In the genomic region with DNA sequence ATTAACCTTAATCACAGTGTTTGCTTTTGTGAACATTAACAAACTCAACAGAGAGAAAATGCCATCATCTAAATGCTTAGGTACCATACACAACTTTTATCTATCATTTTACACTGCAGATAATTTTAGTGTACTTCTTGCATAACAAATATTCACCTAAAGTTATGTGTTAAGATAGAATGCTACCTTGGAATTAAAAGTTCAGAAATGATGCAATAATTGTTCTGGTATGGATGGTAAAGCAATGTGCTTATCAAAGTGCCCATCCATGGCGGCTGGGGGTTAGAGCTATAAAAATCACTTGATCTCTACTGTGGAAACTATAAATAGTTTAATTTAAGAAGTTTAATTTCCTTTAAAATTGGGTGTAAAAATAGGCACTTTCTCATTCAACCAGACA, we compare ENCODE assay signal across 24 cellular contexts. TPM values are rescaled to one million over a fixed set of nuclear protein-coding genes. Genes with fewer than 3 reads are reported as not detected.
DNase-seq lines count a peak whose midpoint lies in the region; ATAC-seq, FAIRE-seq and TF ChIP-seq lines count a peak whose summit lies in the region.
"Had no signal": no experiment of that assay in that cellular context is flagged by ENCODE, and none has a peak within 500 bp of the region (broad histone marks: within the 10 kb centered on the region; RNA-seq: fewer than 3 reads in every experiment).

No MANE protein-coding gene starts in this region.

- no peaks in the 10 kb centered on the region for H3K27me3 Mint-ChIP-seq in activated T-cell treated with anti-CD3 and anti-CD28 coated beads, Interleukin-2, amount 50 U/mL, for 24 hours
- H3K27me3 Mint-ChIP-seq in activated T-cell treated with anti-CD3 and anti-CD28 coated beads, Interleukin-2, amount 50 U/mL, for 4 hours (ENCODE audit: low read depth) = no peaks in the 10 kb centered on the region
- H3K27me3 Mint-ChIP-seq in CD4-positive, alpha-beta T cell = no peaks in the 10 kb centered on the region
- no peaks in the 10 kb centered on the region for H3K27me3 Mint-ChIP-seq in T-cell

- WGBS in K562 (ENCODE audit: insufficient coverage, low coverage, missing lambda C conversion rate) = 0% methylated on average over 1 of the region's 1 CpG

- H3K4me1 ChIP-seq in K562 (replicated peaks in 1 of 2; ENCODE audit: control insufficient read depth in 2 of 2, insufficient read depth in 2 of 2, low read length in 2 of 2) = no peaks in the 10 kb centered on the region
- H3K4me1 ChIP-seq: HAP-1 had no signal

- no TSS peak for BruUV-seq in K562 (replicated peaks; lab: Mats Ljungman, UMichigan)

- no peak overlapping the region for H3K27ac ChIP-seq in CD4-positive, alpha-beta T cell (ENCODE audit: low read depth, low read length)
- no peak overlapping the region for H3K27ac ChIP-seq in K562 (ENCODE audit: extremely low read depth, low read depth, low read length)
- H3K27ac ChIP-seq: PC-9 had no signal

- intact Hi-C loops in CD4-positive, alpha-beta T cell (cut with DNase I, micrococcal nuclease) = loop anchor here in 1 of 2 experiments (5.0 to 10.0 kb wide), 2 partner anchors 46 to 588 kb away; no protein-coding TSS in a partner anchor
- intact Hi-C loops in K562 (cut with micrococcal nuclease) = no loop called here

- H3K9me3 Mint-ChIP-seq in activated T-cell treated with anti-CD3 and anti-CD28 coated beads, Interleukin-2, amount 50 U/mL, for 24 hours = no peaks in the 10 kb centered on the region
- H3K9me3 Mint-ChIP-seq in activated T-cell treated with anti-CD3 and anti-CD28 coated beads, Interleukin-2, amount 50 U/mL, for 4 hours = no peaks in the 10 kb centered on the region
- no peaks in the 10 kb centered on the region for H3K9me3 Mint-ChIP-seq in CD4-positive, alpha-beta T cell
- H3K9me3 Mint-ChIP-seq in T-cell = peaks cover 0 to 3% (median 0%) of the 10 kb centered on the region in 3 donors
- H3K9me3 Mint-ChIP-seq: CD14-positive monocyte, GM23338 had no signal

- H3K27me3 ChIP-seq in CD4-positive, alpha-beta T cell (ENCODE audit: control insufficient read depth, insufficient read depth, low read length) = no peaks in the 10 kb centered on the region
- no peaks in the 10 kb centered on the region for H3K27me3 ChIP-seq in K562 (ENCODE audit: control insufficient read depth in 2 of 2, insufficient read depth in 2 of 2, low read length in 2 of 2)

- TF ChIP-seq POLR2A in K562 (conservative IDR thresholded peaks at IDR 0.05) = no peak

- no peaks in the 10 kb centered on the region for H3K36me3 ChIP-seq in K562 (ENCODE audit: control insufficient read depth, insufficient read depth, low read length)

- no peak for TF ChIP-seq CTCF in CD4-positive, alpha-beta T cell (IDR thresholded peaks at IDR 0.05)
- no peak for TF ChIP-seq CTCF in K562 (IDR thresholded peaks at IDR 0.05 in 2 of 3, conservative IDR thresholded peaks at IDR 0.05 in 1 of 3; ENCODE audit: insufficient read depth in 2 of 3, low read depth in 1 of 3, low read length in 3 of 3)

- no peaks in the 10 kb centered on the region for H4K20me1 ChIP-seq in K562 (replicated peaks; ENCODE audit: control insufficient read depth, insufficient read depth, low read length)

- no peak overlapping the region for H3K4me2 ChIP-seq in K562 (ENCODE audit: insufficient read depth, low read length)
- H3K4me2 ChIP-seq: GM23338, PC-9 had no signal

- peaks cover 92% of the 10 kb centered on the region for H3K4me1 Mint-ChIP-seq in activated T-cell treated with anti-CD3 and anti-CD28 coated beads, Interleukin-2, amount 50 U/mL, for 24 hours (ENCODE audit: low read depth)
- peaks cover 69% of the 10 kb centered on the region for H3K4me1 Mint-ChIP-seq in activated T-cell treated with anti-CD3 and anti-CD28 coated beads, Interleukin-2, amount 50 U/mL, for 4 hours (ENCODE audit: low read depth)
- H3K4me1 Mint-ChIP-seq in CD4-positive, alpha-beta T cell (ENCODE audit: low read depth) = peaks cover 97% of the 10 kb centered on the region
- peaks cover 88 to 93% (median 91%) of the 10 kb centered on the region in 3 donors for H3K4me1 Mint-ChIP-seq in T-cell

- peaks cover 98% of the 10 kb centered on the region for H3K36me3 Mint-ChIP-seq in activated T-cell treated with anti-CD3 and anti-CD28 coated beads, Interleukin-2, amount 50 U/mL, for 24 hours (ENCODE audit: low read depth)
- peaks cover 67% of the 10 kb centered on the region for H3K36me3 Mint-ChIP-seq in activated T-cell treated with anti-CD3 and anti-CD28 coated beads, Interleukin-2, amount 50 U/mL, for 4 hours (ENCODE audit: insufficient read depth)
- peaks cover 97% of the 10 kb centered on the region for H3K36me3 Mint-ChIP-seq in CD4-positive, alpha-beta T cell (ENCODE audit: low read depth)
- peaks cover 75% of the 10 kb centered on the region for H3K36me3 Mint-ChIP-seq in T-cell

- H3K9me3 ChIP-seq in CD4-positive, alpha-beta T cell (ENCODE audit: control insufficient read depth, low read length) = no peaks in the 10 kb centered on the region
- H3K9me3 ChIP-seq in K562 (replicated peaks; ENCODE audit: control insufficient read depth, insufficient read depth, low read depth, low read length) = no peaks in the 10 kb centered on the region
- H3K9me3 ChIP-seq: HAP-1 had no signal

- no peaks in the 10 kb centered on the region for H3K79me2 ChIP-seq in K562 (ENCODE audit: control insufficient read depth, insufficient read depth, low read length)

- POLR2A ChIA-PET in CD4-positive, alpha-beta T cell (lab: Charles Lee) = interaction anchor here (1.8 to 1.9 kb wide), 2 partner anchors 16 to 21 kb away, joined by 6 to 7 read pairs; no protein-coding TSS in a partner anchor
- POLR2A ChIA-PET in T-cell (lab: Charles Lee) = interaction anchor here (0.6 to 1.2 kb wide), 5 partner anchors 10 to 228 kb away, joined by 3 to 5 read pairs (median 4); no protein-coding TSS in a partner anchor
- POLR2A ChIA-PET in K562 (lab: Yijun Ruan, JAX) = interaction anchor here (1.7 kb wide), 1 partner anchor 12 kb away, joined by 3 read pairs; no protein-coding TSS in a partner anchor

- no peak for ATAC-seq in activated T-cell treated with anti-CD3 and anti-CD28 coated beads, Interleukin-2, amount 50 U/mL, for 4 hours
- no peak for ATAC-seq in CD4-positive, alpha-beta T cell (ENCODE audit: poor library complexity)
- ATAC-seq in T-cell (replicated peaks in 1 of 4) = no peak
- ATAC-seq in K562 = no peak
- ATAC-seq in GM19395 (IDR thresholded peaks at IDR 0.05; ENCODE audit: unreplicated experiment) = no peak
- ATAC-seq in GM18873 (IDR thresholded peaks at IDR 0.05; ENCODE audit: low FRiP score, unreplicated experiment) = no peak
- ATAC-seq: GM23338 had no signal

- H3K4me3 Mint-ChIP-seq in activated T-cell treated with anti-CD3 and anti-CD28 coated beads, Interleukin-2, amount 50 U/mL, for 24 hours = no peak overlapping the region
- H3K4me3 Mint-ChIP-seq in activated T-cell treated with anti-CD3 and anti-CD28 coated beads, Interleukin-2, amount 50 U/mL, for 4 hours = no peak overlapping the region
- no peak overlapping the region for H3K4me3 Mint-ChIP-seq in CD4-positive, alpha-beta T cell
- peak overlapping the region in 1 of 3 donors; percentile 7 for H3K4me3 Mint-ChIP-seq in T-cell
- H3K4me3 Mint-ChIP-seq: CD14-positive monocyte, GM23338 had no signal

- DNase-seq in activated T-cell treated with anti-CD3 and anti-CD28 coated beads, Interleukin-2, amount 50 U/mL, for 24 hours = no peak
- no peak for DNase-seq in activated T-cell treated with anti-CD3 and anti-CD28 coated beads, Interleukin-2, amount 50 U/mL, for 4 hours
- no peak for DNase-seq in CD4-positive, alpha-beta T cell
- DNase-seq in T-cell (no peak), K562 (ENCODE audit: extremely low read depth in 1 of 4, low spot score in 3 of 4) (no peak)
- no peak for DNase-seq in effector CD8-positive, alpha-beta T cell (lab: John Stamatoyannopoulos, UW)
- DNase-seq: COR-L47, DMS79, KG1, NCI-H1105, NCI-H146, NCI-H2029, NCI-H226, NCI-H510A treated with DMSO at 0.1 percent for 48 hours, NCI-H748 treated with DMSO at 0.1 percent for 48 hours, PC-9, RPMI8226, SHP77 treated with DMSO at 0.1 percent for 48 hours had no signal

- CTCF ChIA-PET in CD4-positive, alpha-beta T cell (lab: Charles Lee) = interaction anchor here (1.0 kb wide), 1 partner anchor 8 kb away, joined by 3 read pairs; no protein-coding TSS in a partner anchor
- CTCF ChIA-PET in T-cell (lab: Charles Lee) (interaction anchor here (0.6 to 2.4 kb wide), 5 partner anchors 17 to 1915 kb away, joined by 3 to 5 read pairs (median 4); no protein-coding TSS in a partner anchor), K562 (lab: Yijun Ruan, JAX; ENCODE audit: low intra/inter-chr PET ratio) (no interaction called here)

- no peak overlapping the region for H3K9ac ChIP-seq in K562 (ENCODE audit: insufficient read depth in 1 of 2, low read depth in 2 of 2, low read length in 2 of 2)

- TF ChIP-seq RAD21 in K562 (CRISPR knock-in tag; conservative IDR thresholded peaks at IDR 0.05 in 1 of 2, IDR thresholded peaks at IDR 0.05 in 1 of 2) = no peak

- TF ChIP-seq EP300 in K562 (IDR thresholded peaks at IDR 0.05; ENCODE audit: low read length) = no peak

- H3K27ac Mint-ChIP-seq in activated T-cell treated with anti-CD3 and anti-CD28 coated beads, Interleukin-2, amount 50 U/mL, for 24 hours = peak overlapping the region; percentile 86
- peak overlapping the region; percentile 82 for H3K27ac Mint-ChIP-seq in CD4-positive, alpha-beta T cell
- H3K27ac Mint-ChIP-seq in T-cell = peak overlapping the region; percentile 65 to 84
- H3K27ac Mint-ChIP-seq: CD14-positive monocyte, GM23338 had no signal

- in situ Hi-C loops in K562 (cut with MboI) = no loop called here

- H3K4me3 ChIP-seq in K562 = no peak overlapping the region
- H3K4me3 ChIP-seq: GM23338, HAP-1, PC-9 had no signal

- no peaks in the 10 kb centered on the region for H3K9me1 ChIP-seq in K562 (ENCODE audit: control insufficient read depth, insufficient read depth, low read length)

- no peak overlapping the region for H2AFZ ChIP-seq in K562 (ENCODE audit: low read depth, low read length)
- H2AFZ ChIP-seq: GM23338, PC-9 had no signal

- no peak for FAIRE-seq in K562 (lab: Jason Lieb, UNC)
- FAIRE-seq: A204.1 had no signal

RNA-seq across cellular contexts. Expression of a gene that starts 28.7 kb away (rescaled TPM):
- 100 to 1,000 TPM; 209 to 239 (median 228) TPM for total RNA-seq in activated T-cell treated with anti-CD3 and anti-CD28 coated beads, Interleukin-2, amount 50 U/mL, for 4 hours
- 100 to 1,000 TPM; 390 to 393 TPM for total RNA-seq in CD4-positive, alpha-beta T cell
- total RNA-seq in T-cell (100 to 1,000 TPM; 204 to 417 (median 282) TPM), K562 (2014; rRNA removed) (0.09 and 0.29 TPM in 2 replicates), K562 (2014; rRNA removed; fragmentation: Illumina TruSeq; extraction: Trizol) (0.03 and 0.40 TPM in 2 replicates), K562 (2015; rRNA removed; fragmentation: Illumina TruSeq; extraction: Trizol) (0.11 and 0.22 TPM in 2 replicates), K562 (2021) (0.67 and 0.75 TPM in 2 replicates)
- total RNA-seq in K562 (2011; cell fraction: chromatin; rRNA removed; ENCODE audit: low replicate concordance) = 2.3 and 2.6 TPM in 2 replicates
- 0.17 and 0.26 TPM in 2 replicates for total RNA-seq in K562 (2011; cell fraction: nucleolus; rRNA removed)
- total RNA-seq in K562 (2011; cell fraction: nucleoplasm; rRNA removed) = 1.2 and 1.5 TPM in 2 replicates
- polyA plus RNA-seq in K562 (2011; rRNA removed) (0.66 and 2.5 TPM in 2 replicates), K562 (2014; fragmentation: Illumina TruSeq; extraction: Trizol) (0.09 TPM in 1 of 2 replicates, not detected in the other), K562 (2014; fragmentation: Nextera tagmentation; extraction: Ambion mirVana) (under 1 TPM; 0.03 to 0.08 TPM), K562 (2014; rRNA removed) (0.09 TPM in 1 of 2 replicates, not detected in the other)
- 0.07 and 1.2 TPM in 2 replicates for polyA plus RNA-seq in K562 (2011; cell fraction: cytosol; rRNA removed)
- polyA plus RNA-seq in K562 (2011; cell fraction: nucleus; rRNA removed) = 0.70 and 2.0 TPM in 2 replicates
- polyA plus RNA-seq in K562 (2012) = 0.08 and 0.09 TPM in 2 replicates
- polyA minus RNA-seq in K562 (2011; rRNA and poly(A)+ RNA removed) = 1.3 and 5.1 TPM in 2 replicates
- 1.6 TPM in 1 of 2 replicates, not detected in the other for polyA minus RNA-seq in K562 (2011; cell fraction: cytosol; rRNA and poly(A)+ RNA removed)
- 2.1 and 5.0 TPM in 2 replicates for polyA minus RNA-seq in K562 (2011; cell fraction: nucleus; rRNA and poly(A)+ RNA removed)

Comparison
In these comparisons a context has a peak if more than half of its experiments do, and no peak if none do; other contexts are left out.
1. RNA of a gene that starts 28.7 kb away (total RNA-seq): 390 to 393 TPM in CD4-positive, alpha-beta T cell, 204 to 417 TPM in T-cell and 209 to 239 TPM in activated T-cell treated with anti-CD3 and anti-CD28 coated beads, Interleukin-2, amount 50 U/mL, for 4 hours; 0.03 to 2.6 TPM in K562; every median in the first group is over 10 times any median in the second.
2. Peak in every context shown above with its lines, with median percentiles within 50 percentile points of each other: H3K27ac Mint-ChIP-seq.